ENCODE assay signal across 1 cellular context in genomic region chr17:41664587-41665565, GRCh38.
TF ChIP-seq lines count a peak whose summit lies in the region.

No MANE protein-coding gene starts in this region.

TF ChIP-seq in HepG2, 621 proteins besides CTCF, POLR2A, EP300 and RAD21:
- TF ChIP-seq ZMYM3 (CRISPR knock-in tag; IDR thresholded peaks at IDR 0.05) (peak; percentile 51), ZNF770 (CRISPR knock-in tag; IDR thresholded peaks at IDR 0.05) (peak; percentile 61), ZNF317 (CRISPR knock-in tag; IDR thresholded peaks at IDR 0.05) (no peak), E2F2 (CRISPR knock-in tag; IDR thresholded peaks at IDR 0.05; ENCODE audit: borderline replicate concordance) (0 out of 2 replicates have a peak, but pooled peaks have one; percentile 33), PAF1 (CRISPR knock-in tag; IDR thresholded peaks at IDR 0.05) (no peak)
